Comparison of ENCODE assay signal across 1 cellular context in the genomic region with DNA sequence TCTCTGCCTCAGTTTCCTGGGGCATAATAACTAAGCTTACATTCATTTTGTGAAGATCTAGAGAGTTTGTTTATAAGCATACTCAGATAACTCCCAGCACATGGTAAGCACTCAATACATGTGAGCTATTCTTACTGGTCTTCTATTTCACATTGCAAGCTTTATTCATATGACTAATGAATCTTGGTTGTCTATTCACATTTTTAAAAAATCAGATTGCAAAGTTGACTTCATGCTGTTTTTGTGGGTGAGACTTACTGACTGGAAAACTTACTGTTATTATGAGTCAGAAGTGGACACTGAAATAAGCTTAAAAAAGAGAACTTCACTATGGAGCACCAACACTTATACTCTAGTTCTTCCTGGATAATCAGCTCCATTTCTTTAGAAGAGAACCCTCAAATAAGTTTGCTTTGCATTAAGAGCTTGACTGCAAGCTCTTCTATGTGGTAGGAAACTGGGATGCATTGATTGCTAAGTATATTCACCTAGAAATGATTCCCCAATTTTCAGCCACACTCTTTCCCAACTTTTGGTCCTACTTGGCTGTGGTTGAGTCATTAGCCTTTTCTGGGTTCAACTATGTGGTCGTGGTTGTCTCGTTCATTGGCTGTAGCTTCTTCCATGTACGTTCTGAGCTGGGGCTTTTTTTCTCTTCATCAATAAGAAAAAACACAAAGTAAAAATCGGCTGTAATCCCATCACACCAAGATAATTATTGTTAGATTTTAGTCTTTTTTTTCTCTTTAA.
TF ChIP-seq lines count a peak whose summit lies in the region.

No MANE protein-coding gene starts in this region.

TF ChIP-seq in IMR-90, 13 proteins besides CTCF, POLR2A, EP300 and RAD21 (continued from another document):
- TF ChIP-seq FOS (IDR thresholded peaks at IDR 0.05; ENCODE audit: low read depth, low read length) (no peak), RFX5 (IDR thresholded peaks at IDR 0.05; ENCODE audit: low read depth, low read length) (no peak), MXI1 (IDR thresholded peaks at IDR 0.05; ENCODE audit: borderline replicate concordance, low read depth, low read length) (no peak; the same call in 1 of the 2 replicates), CEBPB (IDR thresholded peaks at IDR 0.05; ENCODE audit: low read depth, low read length) (peak; percentile 23; the same call in 1 of the 2 replicates), RCOR1 (IDR thresholded peaks at IDR 0.05; ENCODE audit: insufficient replicate concordance, low read length) (no peak), ELK1 (IDR thresholded peaks at IDR 0.05; ENCODE audit: borderline replicate concordance, low read depth, low read length) (no peak), SMC3 (IDR thresholded peaks at IDR 0.05; ENCODE audit: low read depth, low read length) (no peak), MAFK (IDR thresholded peaks at IDR 0.05; ENCODE audit: low read depth, low read length) (no peak)
